10 cellular contexts compared by ENCODE assay signal in genomic region chr18:23972416-23972815, GRCh38. TPM values are rescaled to one million over a fixed set of nuclear protein-coding genes. Genes with fewer than 3 reads are reported as not detected.
A peak's percentile ranks its signal among the peaks of the same experiment; 100 is the strongest.
DNase-seq lines count a peak whose midpoint lies in the region; ATAC-seq and TF ChIP-seq lines count a peak whose summit lies in the region.
"Had no signal": no experiment of that assay in that cellular context is flagged by ENCODE, and none has a peak within 500 bp of the region (broad histone marks: within the 10 kb centered on the region; RNA-seq: fewer than 3 reads in every experiment).

No MANE protein-coding gene starts in this region.

- peak; percentile 55 for DNase-seq in MCF 10A (ENCODE audit: unreplicated experiment)
- DNase-seq in breast epithelium (ENCODE audit: low spot score in 2 of 2), result no peak
- DNase-seq in stimulated activated naive B cell treated with anti-CD40 and anti-IgM and Interleukin-4, amounts not matched to agents 10 μg/mL and 1 μg/mL and 100 μg/mL, for 72 hours, result no peak
- no peak for DNase-seq in tibial artery
- no peak for DNase-seq in G401 (ENCODE audit: low spot score)
- no peak for DNase-seq in hippocampal formation (lab: John Stamatoyannopoulos, UW)
- DNase-seq: naive B cell had no signal

- H3K4me3 ChIP-seq in breast epithelium (no peak overlapping the region), tibial artery (no peak overlapping the region)
- H3K4me3 ChIP-seq: skin epidermis had no signal

- intact Hi-C loops in MCF 10A (cut with micrococcal nuclease), result no loop called here
- intact Hi-C loops in breast epithelium (cut with DNase I; ENCODE audit: low total_unique reads), result no loop called here
- intact Hi-C loops in tibial artery (cut with DNase I; ENCODE audit: low total_unique reads), result no loop called here

- no peak for TF ChIP-seq POLR2A in breast epithelium (IDR thresholded peaks at IDR 0.05)

- TF ChIP-seq CTCF in MCF 10A (IDR thresholded peaks at IDR 0.05; ENCODE audit: unreplicated experiment) (no peak), breast epithelium (IDR thresholded peaks at IDR 0.05) (no peak), tibial artery (IDR thresholded peaks at IDR 0.05) (no peak)

- H3K27me3 ChIP-seq in breast epithelium (no peaks in the 10 kb centered on the region), tibial artery (no peaks in the 10 kb centered on the region)

- POLR2A ChIA-PET in MCF 10A (lab: Yijun Ruan, JAX), result interaction anchor here (0.5 to 1.4 kb wide), 7 partner anchors 9 to 143 kb away, joined by 3 to 6 read pairs (median 3); no protein-coding TSS in a partner anchor

- H3K27ac Mint-ChIP-seq in MCF 10A (ENCODE audit: low read depth, unreplicated experiment), result no peak overlapping the region
- peak overlapping the region; percentile 80 for H3K27ac Mint-ChIP-seq in activated T-helper 17 cell treated with anti-CD3 and anti-CD28 coated beads, Interleukin-2, amount 50 U/mL, for 72 hours
- peak overlapping the region; percentile 49 for H3K27ac Mint-ChIP-seq in stimulated activated naive B cell treated with anti-CD40 and anti-IgM and Interleukin-4, amounts not matched to agents 10 μg/mL and 1 μg/mL and 100 μg/mL, for 72 hours

- H3K4me1 ChIP-seq in breast epithelium (no peaks in the 10 kb centered on the region), tibial artery (no peaks in the 10 kb centered on the region)

- in situ Hi-C loops in G401 (cut with HindIII; ENCODE audit: low sequenced_read_pairs), result no loop called here

- H3K9me3 Mint-ChIP-seq in MCF 10A (ENCODE audit: unreplicated experiment), result no peaks in the 10 kb centered on the region
- H3K9me3 Mint-ChIP-seq in activated T-helper 17 cell treated with anti-CD3 and anti-CD28 coated beads, Interleukin-2, amount 50 U/mL, for 72 hours, result peaks cover 5% of the 10 kb centered on the region
- peaks cover 7 to 12% of the 10 kb centered on the region in 2 donors for H3K9me3 Mint-ChIP-seq in stimulated activated naive B cell treated with anti-CD40 and anti-IgM and Interleukin-4, amounts not matched to agents 10 μg/mL and 1 μg/mL and 100 μg/mL, for 72 hours

- BruUV-seq in MCF 10A (replicated peaks; lab: Mats Ljungman, UMichigan), result no TSS peak

- H3K36me3 ChIP-seq in breast epithelium (no peaks in the 10 kb centered on the region), tibial artery (no peaks in the 10 kb centered on the region)

- H3K27ac ChIP-seq in breast epithelium (no peak overlapping the region), tibial artery (no peak overlapping the region)

- H3K27me3 Mint-ChIP-seq in MCF 10A (ENCODE audit: insufficient read depth, unreplicated experiment), result no peaks in the 10 kb centered on the region
- H3K27me3 Mint-ChIP-seq in activated T-helper 17 cell treated with anti-CD3 and anti-CD28 coated beads, Interleukin-2, amount 50 U/mL, for 72 hours, result no peaks in the 10 kb centered on the region
- no peaks in the 10 kb centered on the region for H3K27me3 Mint-ChIP-seq in stimulated activated naive B cell treated with anti-CD40 and anti-IgM and Interleukin-4, amounts not matched to agents 10 μg/mL and 1 μg/mL and 100 μg/mL, for 72 hours
- H3K27me3 Mint-ChIP-seq: naive B cell had no signal

- H3K9me3 ChIP-seq in breast epithelium (no peaks in the 10 kb centered on the region), tibial artery (peaks cover 0 to 10% (median 0%) of the 10 kb centered on the region in 3 donors)

- CTCF ChIA-PET in MCF 10A (lab: Yijun Ruan, JAX), result interaction anchor here (1.3 kb wide), 1 partner anchor 144 kb away, joined by 5 read pairs; no protein-coding TSS in a partner anchor

- H3K4me1 Mint-ChIP-seq in MCF 10A (ENCODE audit: insufficient read depth, unreplicated experiment), result peaks cover 7% of the 10 kb centered on the region
- H3K4me1 Mint-ChIP-seq in activated T-helper 17 cell treated with anti-CD3 and anti-CD28 coated beads, Interleukin-2, amount 50 U/mL, for 72 hours, result peaks cover 59% of the 10 kb centered on the region
- H3K4me1 Mint-ChIP-seq in stimulated activated naive B cell treated with anti-CD40 and anti-IgM and Interleukin-4, amounts not matched to agents 10 μg/mL and 1 μg/mL and 100 μg/mL, for 72 hours, result peaks cover 39 to 41% of the 10 kb centered on the region in 2 donors

- no peaks in the 10 kb centered on the region for H3K36me3 Mint-ChIP-seq in MCF 10A (ENCODE audit: insufficient read depth, unreplicated experiment)
- H3K36me3 Mint-ChIP-seq in activated T-helper 17 cell treated with anti-CD3 and anti-CD28 coated beads, Interleukin-2, amount 50 U/mL, for 72 hours (ENCODE audit: low read depth), result no peaks in the 10 kb centered on the region
- H3K36me3 Mint-ChIP-seq in stimulated activated naive B cell treated with anti-CD40 and anti-IgM and Interleukin-4, amounts not matched to agents 10 μg/mL and 1 μg/mL and 100 μg/mL, for 72 hours, result peaks cover 4 to 7% of the 10 kb centered on the region in 2 donors

- ATAC-seq in HG03045 (IDR thresholded peaks at IDR 0.05; ENCODE audit: unreplicated experiment), result peak; percentile 55
- peak; percentile 89 for ATAC-seq in activated T-helper 17 cell treated with anti-CD3 and anti-CD28 coated beads, Interleukin-2, amount 50 U/mL, for 72 hours (replicated peaks)
- peak in 1 of 2 donors; percentile 35 for ATAC-seq in stimulated activated naive B cell treated with anti-CD40 and anti-IgM and Interleukin-4, amounts not matched to agents 10 μg/mL and 1 μg/mL and 100 μg/mL, for 72 hours (replicated peaks)

- no peak overlapping the region for H3K4me3 Mint-ChIP-seq in MCF 10A (ENCODE audit: unreplicated experiment)
- H3K4me3 Mint-ChIP-seq in activated T-helper 17 cell treated with anti-CD3 and anti-CD28 coated beads, Interleukin-2, amount 50 U/mL, for 72 hours, result peak overlapping the region; percentile 63
- no peak overlapping the region for H3K4me3 Mint-ChIP-seq in stimulated activated naive B cell treated with anti-CD40 and anti-IgM and Interleukin-4, amounts not matched to agents 10 μg/mL and 1 μg/mL and 100 μg/mL, for 72 hours

RNA-seq across cellular contexts. Expression of gene TTC39C, which starts 42.1 kb away (rescaled TPM):
- 11.4 and 12.9 TPM in 2 replicates for total RNA-seq in MCF 10A (2022)
- total RNA-seq in breast epithelium, result 10 to 100 TPM; 49.8 to 59.0 (median 53.0) TPM
- total RNA-seq in activated T-helper 17 cell treated with anti-CD3 and anti-CD28 coated beads, Interleukin-2, amount 50 U/mL, for 72 hours, result 10 to 100 TPM; 59.6 to 76.7 TPM
- total RNA-seq in G401 (2014; rRNA removed; shearing (Covaris generic)), result 3.1 and 4.1 TPM in 2 replicates
